In the genomic region with DNA sequence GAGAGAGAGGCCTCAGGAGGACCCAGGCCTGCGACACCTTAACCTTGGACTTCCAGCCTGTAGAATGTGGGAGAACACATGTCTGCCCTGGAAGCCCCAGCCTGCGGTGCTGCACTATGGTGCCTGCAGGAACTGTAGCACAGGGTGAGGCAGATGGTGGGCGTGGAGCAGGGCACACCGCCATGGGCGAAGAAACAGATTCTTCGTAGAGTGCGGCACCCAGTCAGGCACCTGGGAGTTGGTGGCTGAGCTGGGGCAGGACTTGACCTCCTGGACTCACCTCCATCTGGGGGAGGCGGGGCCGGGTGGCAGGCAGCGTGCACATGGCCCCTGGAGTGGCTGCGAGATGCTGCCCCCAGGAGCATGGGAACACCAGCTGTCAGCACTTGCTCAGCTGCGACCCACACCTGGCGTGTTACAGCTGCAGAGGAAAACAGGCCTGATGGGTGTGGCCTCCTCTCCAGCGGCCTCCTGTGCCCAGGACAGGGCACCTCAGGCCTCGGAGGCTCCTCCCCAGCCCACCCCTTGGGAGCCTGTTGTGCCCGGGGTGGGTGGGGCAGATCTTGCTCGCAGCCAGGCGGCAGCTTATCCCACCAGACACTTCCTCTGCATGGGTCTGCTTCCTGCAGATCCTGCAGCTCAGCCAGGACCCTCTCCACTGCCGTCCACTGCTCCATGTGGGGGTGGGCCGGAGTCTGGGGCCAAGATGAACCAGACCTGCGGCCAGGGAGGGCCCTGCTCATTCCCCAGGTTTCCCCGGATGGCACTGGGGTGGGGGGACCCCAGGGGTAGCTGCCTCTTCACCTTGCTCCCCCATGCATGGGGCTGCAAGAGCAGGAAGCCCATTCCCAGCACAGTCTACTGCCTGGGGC, we compare ENCODE assay signal across 15 cellular contexts.
A peak's percentile ranks its signal among the peaks of the same experiment; 100 is the strongest.
DNase-seq lines count a peak whose midpoint lies in the region; TF ChIP-seq lines count a peak whose summit lies in the region.
"Had no signal": no experiment of that assay in that cellular context is flagged by ENCODE, and none has a peak within 500 bp of the region (broad histone marks: within the 10 kb centered on the region; RNA-seq: fewer than 3 reads in every experiment).

No MANE protein-coding gene starts in this region.

- no peaks in the 10 kb centered on the region for H3K4me1 Mint-ChIP-seq in endodermal cell

- H3K4me3 Mint-ChIP-seq in endodermal cell = no peak overlapping the region
- H3K4me3 Mint-ChIP-seq: naive thymus-derived CD4-positive, alpha-beta T cell had no signal

- TF ChIP-seq CTCF in endodermal cell (conservative IDR thresholded peaks at IDR 0.05) = no peak
- no peak for TF ChIP-seq CTCF in ovary (IDR thresholded peaks at IDR 0.05)

- TF ChIP-seq POLR2A in ovary (IDR thresholded peaks at IDR 0.05) = no peak

- 89 to 92% methylated on average over 15 to 22 of the region's 22 CpGs for WGBS in endodermal cell (ENCODE audit: insufficient coverage in 1 of 2, insufficient read length in 1 of 2), 2 experiments
- 68 to 83% (median 72%) methylated on average over 18 to 22 of the region's 22 CpGs for WGBS in ovary, 3 donors

- no peak for TF ChIP-seq EP300 in ovary (IDR thresholded peaks at IDR 0.05)

- intact Hi-C loops in ovary (cut with DNase I) = no loop called here

- H3K27me3 ChIP-seq in endodermal cell (ENCODE audit: control insufficient read depth, insufficient read depth, low read length, poor library complexity, severe bottlenecking) (no peaks in the 10 kb centered on the region), ovary (no peaks in the 10 kb centered on the region)
- H3K27me3 ChIP-seq: breast epithelium had no signal

- H3K27me3 Mint-ChIP-seq in endodermal cell (ENCODE audit: insufficient read depth) = peaks cover 9% of the 10 kb centered on the region

- DNase-seq in NCI-H345 (lab: John Stamatoyannopoulos, UW) (peak; percentile 16), NCI-H345 treated with DMSO at 0.1 percent for 48 hours (lab: John Stamatoyannopoulos, UW; ENCODE audit: unreplicated experiment) (no peak), NCI-H69 (lab: John Stamatoyannopoulos, UW) (peak; percentile 54), endodermal cell (peak; percentile 53), ovary (peak in 4 of 5 donors; percentile 3 to 17 (median 9)), GM19240 (ENCODE audit: insufficient read length, low spot score) (no peak), SIG-M5 treated with dmso at 0.1 percent for 504 hours (lab: John Stamatoyannopoulos, UW; ENCODE audit: unreplicated experiment) (no peak), NK-92 (lab: John Stamatoyannopoulos, UW; ENCODE audit: unreplicated experiment) (no peak)
- DNase-seq: 8988T, DMS53, NCI-H187 treated with DMSO at 0.1 percent for 48 hours had no signal

- H3K9ac ChIP-seq in endodermal cell (ENCODE audit: extremely low read depth, low read length, poor library complexity, severe bottlenecking) = no peak overlapping the region

- H3K9me3 ChIP-seq in endodermal cell (ENCODE audit: control insufficient read depth, low read length) (peaks cover 4% of the 10 kb centered on the region), ovary (no peaks in the 10 kb centered on the region)

- H3K36me3 ChIP-seq in endodermal cell (ENCODE audit: control insufficient read depth, insufficient read depth, low read length) (no peaks in the 10 kb centered on the region), ovary (no peaks in the 10 kb centered on the region)
- H3K36me3 ChIP-seq: breast epithelium, esophagus muscularis mucosa had no signal

- H3K4me1 ChIP-seq in endodermal cell (ENCODE audit: control insufficient read depth, insufficient read depth, low read length) (no peaks in the 10 kb centered on the region), ovary (ENCODE audit: insufficient read depth) (no peaks in the 10 kb centered on the region)
- H3K4me1 ChIP-seq: esophagus muscularis mucosa had no signal

- H3K9me3 Mint-ChIP-seq in endodermal cell = peaks cover 8% of the 10 kb centered on the region

- no peak overlapping the region for H3K27ac Mint-ChIP-seq in endodermal cell
- H3K27ac Mint-ChIP-seq: naive thymus-derived CD4-positive, alpha-beta T cell had no signal

- H3K36me3 Mint-ChIP-seq in endodermal cell (ENCODE audit: low read depth) = no peaks in the 10 kb centered on the region

- H3K27ac ChIP-seq in endodermal cell (ENCODE audit: low read depth, low read length) = no peak overlapping the region
- H3K27ac ChIP-seq in ovary = no peak overlapping the region
- H3K27ac ChIP-seq: breast epithelium, esophagus muscularis mucosa had no signal

- no peak overlapping the region for H3K4me3 ChIP-seq in endodermal cell (ENCODE audit: low read length)
- no peak overlapping the region for H3K4me3 ChIP-seq in ovary
- H3K4me3 ChIP-seq: breast epithelium, esophagus muscularis mucosa, smooth muscle cell had no signal

Comparison
In these comparisons a context has a peak if more than half of its experiments do, and no peak if none do; other contexts are left out.
1. DNase-seq: peak in NCI-H345 (single experiment), NCI-H69 (single experiment), endodermal cell (single experiment) and ovary (4 of 5); none in NCI-H345 treated with DMSO at 0.1 percent for 48 hours (single experiment), GM19240 (single experiment), SIG-M5 treated with dmso at 0.1 percent for 504 hours (single experiment) and NK-92 (single experiment).